Comparison of ENCODE assay signal across 2 cellular contexts in the genomic region with DNA sequence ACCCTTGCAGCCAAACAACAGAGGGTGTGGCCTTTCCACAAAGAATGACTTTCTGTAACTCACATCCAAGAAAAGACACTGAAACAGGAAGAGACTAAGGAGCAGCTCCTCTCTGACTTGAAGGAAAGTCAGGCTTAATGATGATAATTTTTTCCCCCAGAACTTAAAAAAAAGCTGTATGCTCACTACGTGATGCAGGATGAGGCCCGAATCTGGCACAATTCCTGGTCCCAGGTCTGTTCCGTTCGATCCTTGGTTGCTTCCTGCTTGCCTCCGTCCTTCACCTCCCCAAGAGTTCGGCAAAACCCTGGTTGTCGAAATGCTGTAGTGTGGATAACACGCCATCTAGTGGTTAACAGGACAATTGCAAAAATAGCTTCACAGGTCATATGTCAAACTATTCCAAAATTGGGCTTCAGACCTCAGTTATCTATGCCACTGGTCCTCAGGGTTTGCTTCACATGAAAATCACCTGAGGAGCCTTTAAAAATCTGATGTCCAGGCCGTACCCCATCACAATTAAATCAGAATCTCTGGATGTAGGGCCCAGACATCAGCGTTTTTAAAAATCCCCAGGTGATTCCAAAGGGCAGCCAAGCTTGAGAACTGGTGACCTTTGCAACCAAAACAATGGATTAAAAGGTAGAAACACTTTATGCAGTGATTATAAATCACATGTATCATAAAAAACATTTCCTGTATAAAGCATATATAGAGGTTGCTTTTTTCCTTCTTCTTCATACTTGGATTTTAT.
A peak's percentile ranks its signal among the peaks of the same experiment; 100 is the strongest.
TF ChIP-seq lines count a peak whose summit lies in the region.

No MANE protein-coding gene starts in this region.

TF ChIP-seq in SK-N-SH, 30 proteins besides CTCF, POLR2A, EP300 and RAD21:
- TF ChIP-seq REST (IDR thresholded peaks at IDR 0.05; ENCODE audit: low read depth, low read length) (no peak), SMC3 (IDR thresholded peaks at IDR 0.05; ENCODE audit: low read depth, low read length) (peak; percentile 93), NFIC (IDR thresholded peaks at IDR 0.05; ENCODE audit: borderline replicate concordance) (peak; percentile 20; the same call in 1 of the 2 replicates)
- TF ChIP-seq, protein P1, sequence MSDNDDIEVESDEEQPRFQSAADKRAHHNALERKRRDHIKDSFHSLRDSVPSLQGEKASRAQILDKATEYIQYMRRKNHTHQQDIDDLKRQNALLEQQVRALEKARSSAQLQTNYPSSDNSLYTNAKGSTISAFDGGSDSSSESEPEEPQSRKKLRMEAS (IDR thresholded peaks at IDR 0.05; ENCODE audit: low read depth): 0 out of 2 replicates have a peak, but pooled peaks have one; percentile 12

TF ChIP-seq in K562, 482 proteins besides CTCF, POLR2A, EP300 and RAD21 (continued from another document):
- peak; percentile 44 for TF ChIP-seq DEAF1 (CRISPR knock-in tag; IDR thresholded peaks at IDR 0.05)
- 0 out of 2 replicates have a peak, but pooled peaks have one; percentile 5 for TF ChIP-seq KLF16 (IDR thresholded peaks at IDR 0.05)
- no peak for TF ChIP-seq SMARCA4 (IDR thresholded peaks at IDR 0.05)
- peak; percentile 50; the same call in 1 of the 2 replicates for TF ChIP-seq SMC3 (conservative IDR thresholded peaks at IDR 0.05; ENCODE audit: insufficient read depth, low read depth, low read length)
- TF ChIP-seq HOMEZ (CRISPR knock-in tag; IDR thresholded peaks at IDR 0.05): no peak
- TF ChIP-seq C11orf30 (IDR thresholded peaks at IDR 0.05; ENCODE audit: low read depth): no peak
- peak; percentile 49; the same call in 1 of the 2 replicates for TF ChIP-seq ELF1 (tag; IDR thresholded peaks at IDR 0.05)
- peak; percentile 43; the same call in 1 of the 2 replicates for TF ChIP-seq ETV1 (tag; conservative IDR thresholded peaks at IDR 0.05; ENCODE audit: low read depth)
- TF ChIP-seq, protein P2, sequence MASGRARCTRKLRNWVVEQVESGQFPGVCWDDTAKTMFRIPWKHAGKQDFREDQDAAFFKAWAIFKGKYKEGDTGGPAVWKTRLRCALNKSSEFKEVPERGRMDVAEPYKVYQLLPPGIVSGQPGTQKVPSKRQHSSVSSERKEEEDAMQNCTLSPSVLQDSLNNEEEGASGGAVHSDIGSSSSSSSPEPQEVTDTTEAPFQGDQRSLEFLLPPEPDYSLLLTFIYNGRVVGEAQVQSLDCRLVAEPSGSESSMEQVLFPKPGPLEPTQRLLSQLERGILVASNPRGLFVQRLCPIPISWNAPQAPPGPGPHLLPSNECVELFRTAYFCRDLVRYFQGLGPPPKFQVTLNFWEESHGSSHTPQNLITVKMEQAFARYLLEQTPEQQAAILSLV (tag; IDR thresholded peaks at IDR 0.05): no peak
- no peak for TF ChIP-seq NR2C2 (CRISPR knock-in tag; IDR thresholded peaks at IDR 0.05)
- peak; percentile 55 for TF ChIP-seq NR2C2 (tag; IDR thresholded peaks at IDR 0.05)
- TF ChIP-seq ZFX (CRISPR knock-in tag; IDR thresholded peaks at IDR 0.05): no peak
- TF ChIP-seq NFE2L1 (tag; IDR thresholded peaks at IDR 0.05; ENCODE audit: borderline replicate concordance, low read depth): no peak
- no peak for TF ChIP-seq TRIM24 (IDR thresholded peaks at IDR 0.05)
- TF ChIP-seq ZBED1 (IDR thresholded peaks at IDR 0.05): no peak
- no peak; the same call in 1 of the 2 replicates for TF ChIP-seq NR2C1 (IDR thresholded peaks at IDR 0.05)
- TF ChIP-seq NR2C1 (tag; IDR thresholded peaks at IDR 0.05): 0 out of 2 replicates have a peak, but pooled peaks have one; percentile 20
